ENCODE assay signal across 15 cellular contexts in genomic region chr16:23874613-23875294, GRCh38. TPM values are rescaled to one million over a fixed set of nuclear protein-coding genes. Genes with fewer than 3 reads are reported as not detected.
DNase-seq lines count a peak whose midpoint lies in the region; FAIRE-seq and TF ChIP-seq lines count a peak whose summit lies in the region.
"Had no signal": no experiment of that assay in that cellular context is flagged by ENCODE, and none has a peak within 500 bp of the region (broad histone marks: within the 10 kb centered on the region; RNA-seq: fewer than 3 reads in every experiment).

No MANE protein-coding gene starts in this region.

- no peak overlapping the region for H3K27ac ChIP-seq in astrocyte (ENCODE audit: low read depth, low read length)
- H3K27ac ChIP-seq: tibial artery had no signal

- intact Hi-C loops in activated CD4-positive, alpha-beta memory T cell treated with anti-CD3 and anti-CD28 coated beads for 36 hours (cut with micrococcal nuclease) = loop anchor here (5.0 kb wide), 1 partner anchor 78 kb away; no protein-coding TSS in a partner anchor

- CTCF ChIA-PET in activated CD4-positive, alpha-beta memory T cell treated with anti-CD3 and anti-CD28 coated beads for 36 hours (lab: Charles Lee) = interaction anchor here (1.0 to 1.3 kb wide), 4 partner anchors 34 to 161 kb away, joined by 3 to 8 read pairs (median 4); no protein-coding TSS in a partner anchor
- CTCF ChIA-PET in activated CD4-positive, alpha-beta memory T cell treated with anti-CD3 and anti-CD28 coated beads, Interleukin-2, amount 10 ng/mL, durations not matched to agents 7 days and 5 days (lab: Charles Lee) = interaction anchor here (0.6 to 1.4 kb wide), 3 partner anchors 135 to 689 kb away, joined by 3 to 6 read pairs (median 3); no protein-coding TSS in a partner anchor

- H3K36me3 ChIP-seq in astrocyte (ENCODE audit: insufficient read depth, low read length) (no peaks in the 10 kb centered on the region), HAP-1 (replicated peaks) (no peaks in the 10 kb centered on the region)
- H3K36me3 ChIP-seq: tibial artery had no signal

- no peaks in the 10 kb centered on the region for H4K20me1 ChIP-seq in astrocyte (ENCODE audit: insufficient read depth, low read length)

- POLR2A ChIA-PET in activated CD4-positive, alpha-beta memory T cell treated with anti-CD3 and anti-CD28 coated beads for 36 hours (lab: Charles Lee) = no interaction called here
- POLR2A ChIA-PET in activated CD4-positive, alpha-beta memory T cell treated with anti-CD3 and anti-CD28 coated beads, Interleukin-2, amount 10 ng/mL, durations not matched to agents 7 days and 5 days (lab: Charles Lee) = no interaction called here

- DNase-seq in activated CD4-positive, alpha-beta memory T cell treated with anti-CD3 and anti-CD28 coated beads for 36 hours = no peak
- DNase-seq in activated CD4-positive, alpha-beta memory T cell treated with anti-CD3 and anti-CD28 coated beads, Interleukin-2, amount 10 ng/mL, durations not matched to agents 7 days and 5 days = no peak
- DNase-seq in MV-4-11 (lab: John Stamatoyannopoulos, UW) (peak; percentile 24), astrocyte (ENCODE audit: low read depth) (no peak), osteocyte (ENCODE audit: extremely low spot score, unreplicated experiment) (peak; percentile 6), epidermal melanocyte (ENCODE audit: insufficient read length, low spot score) (no peak), HAP-1 (ENCODE audit: low spot score in 2 of 2) (no peak)
- DNase-seq in effector CD8-positive, alpha-beta T cell (lab: John Stamatoyannopoulos, UW) = no peak
- DNase-seq: ACHN, dorsolateral prefrontal cortex, foreskin melanocyte, NCI-H1048, NCI-H226, posterior cingulate gyrus, tibial artery had no signal

- no peak overlapping the region for H3K4me3 Mint-ChIP-seq in activated CD4-positive, alpha-beta memory T cell treated with anti-CD3 and anti-CD28 coated beads for 36 hours
- no peak overlapping the region for H3K4me3 Mint-ChIP-seq in activated CD4-positive, alpha-beta memory T cell treated with anti-CD3 and anti-CD28 coated beads, Interleukin-2, amount 10 ng/mL, durations not matched to agents 7 days and 5 days
- H3K4me3 Mint-ChIP-seq in astrocyte (ENCODE audit: unreplicated experiment) (no peak overlapping the region), osteocyte (ENCODE audit: unreplicated experiment) (no peak overlapping the region)

- peaks cover 61% of the 10 kb centered on the region for H3K4me1 Mint-ChIP-seq in activated CD4-positive, alpha-beta memory T cell treated with anti-CD3 and anti-CD28 coated beads for 36 hours (ENCODE audit: low read depth)
- H3K4me1 Mint-ChIP-seq in activated CD4-positive, alpha-beta memory T cell treated with anti-CD3 and anti-CD28 coated beads, Interleukin-2, amount 10 ng/mL, durations not matched to agents 7 days and 5 days = peaks cover 50% of the 10 kb centered on the region
- H3K4me1 Mint-ChIP-seq in astrocyte (ENCODE audit: low read depth, unreplicated experiment) = peaks cover 17% of the 10 kb centered on the region
- H3K4me1 Mint-ChIP-seq in osteocyte (ENCODE audit: unreplicated experiment) = no peaks in the 10 kb centered on the region

- H3K27me3 ChIP-seq in astrocyte (ENCODE audit: insufficient read depth, low read length) (no peaks in the 10 kb centered on the region), HAP-1 (ENCODE audit: low read depth) (no peaks in the 10 kb centered on the region)
- H3K27me3 ChIP-seq: dorsolateral prefrontal cortex, tibial artery had no signal

- in situ Hi-C loops in HAP-1 (cut with MboI; ENCODE audit: low sequenced_read_pairs) = no loop called here

- H3K9me3 Mint-ChIP-seq in activated CD4-positive, alpha-beta memory T cell treated with anti-CD3 and anti-CD28 coated beads for 36 hours = no peaks in the 10 kb centered on the region
- no peaks in the 10 kb centered on the region for H3K9me3 Mint-ChIP-seq in activated CD4-positive, alpha-beta memory T cell treated with anti-CD3 and anti-CD28 coated beads, Interleukin-2, amount 10 ng/mL, durations not matched to agents 7 days and 5 days
- no peaks in the 10 kb centered on the region for H3K9me3 Mint-ChIP-seq in astrocyte (ENCODE audit: unreplicated experiment)
- H3K9me3 Mint-ChIP-seq in osteocyte (ENCODE audit: unreplicated experiment) = no peaks in the 10 kb centered on the region

- no peaks in the 10 kb centered on the region for H3K27me3 Mint-ChIP-seq in activated CD4-positive, alpha-beta memory T cell treated with anti-CD3 and anti-CD28 coated beads for 36 hours
- H3K27me3 Mint-ChIP-seq in activated CD4-positive, alpha-beta memory T cell treated with anti-CD3 and anti-CD28 coated beads, Interleukin-2, amount 10 ng/mL, durations not matched to agents 7 days and 5 days = no peaks in the 10 kb centered on the region
- H3K27me3 Mint-ChIP-seq in astrocyte (ENCODE audit: low read depth, unreplicated experiment) (no peaks in the 10 kb centered on the region), osteocyte (ENCODE audit: unreplicated experiment) (no peaks in the 10 kb centered on the region)

- H3K27ac Mint-ChIP-seq in activated CD4-positive, alpha-beta memory T cell treated with anti-CD3 and anti-CD28 coated beads for 36 hours = peak overlapping the region; percentile 78
- no peak overlapping the region for H3K27ac Mint-ChIP-seq in activated CD4-positive, alpha-beta memory T cell treated with anti-CD3 and anti-CD28 coated beads, Interleukin-2, amount 10 ng/mL, durations not matched to agents 7 days and 5 days
- H3K27ac Mint-ChIP-seq in astrocyte (ENCODE audit: unreplicated experiment) = peak overlapping the region; percentile 8
- H3K27ac Mint-ChIP-seq in osteocyte (ENCODE audit: unreplicated experiment) = no peak overlapping the region

- H3K9ac ChIP-seq in astrocyte (ENCODE audit: low read length) = no peak overlapping the region

- TF ChIP-seq CTCF in astrocyte (IDR thresholded peaks at IDR 0.05; ENCODE audit: insufficient read depth, low read depth, low read length) (no peak), osteocyte (IDR thresholded peaks at IDR 0.05) (no peak)

- FAIRE-seq in astrocyte (lab: Jason Lieb, UNC) = no peak

- H3K9me3 ChIP-seq in astrocyte (ENCODE audit: insufficient read depth, low read depth, low read length) (no peaks in the 10 kb centered on the region), HAP-1 (no peaks in the 10 kb centered on the region)
- H3K9me3 ChIP-seq: tibial artery had no signal

- H3K4me1 ChIP-seq in astrocyte (ENCODE audit: insufficient read depth, low read length) (no peaks in the 10 kb centered on the region), HAP-1 (no peaks in the 10 kb centered on the region)

- no peak overlapping the region for H3K4me3 ChIP-seq in astrocyte (ENCODE audit: insufficient read depth, low read depth, low read length)
- H3K4me3 ChIP-seq in HAP-1 = no peak overlapping the region
- H3K4me3 ChIP-seq: dorsolateral prefrontal cortex, tibial artery had no signal

- H3K36me3 Mint-ChIP-seq in activated CD4-positive, alpha-beta memory T cell treated with anti-CD3 and anti-CD28 coated beads for 36 hours = peaks cover 1% of the 10 kb centered on the region
- peaks cover 14% of the 10 kb centered on the region for H3K36me3 Mint-ChIP-seq in activated CD4-positive, alpha-beta memory T cell treated with anti-CD3 and anti-CD28 coated beads, Interleukin-2, amount 10 ng/mL, durations not matched to agents 7 days and 5 days (ENCODE audit: low read depth)
- H3K36me3 Mint-ChIP-seq in astrocyte (ENCODE audit: low read depth, unreplicated experiment) (no peaks in the 10 kb centered on the region), osteocyte (ENCODE audit: unreplicated experiment) (no peaks in the 10 kb centered on the region)

- H3K79me2 ChIP-seq in astrocyte (ENCODE audit: insufficient read depth, low read length) = no peaks in the 10 kb centered on the region

- H2AFZ ChIP-seq in astrocyte (ENCODE audit: low read depth, low read length) = no peak overlapping the region

- no peak overlapping the region for H3K4me2 ChIP-seq in astrocyte (ENCODE audit: low read length)

RNA-seq across cellular contexts. Expression of gene PRKCB, which starts 39.0 kb away (rescaled TPM):
- total RNA-seq in activated CD4-positive, alpha-beta memory T cell treated with anti-CD3 and anti-CD28 coated beads for 36 hours = 10 to 100 TPM; 56.3 to 57.9 TPM
- total RNA-seq in activated CD4-positive, alpha-beta memory T cell treated with anti-CD3 and anti-CD28 coated beads, Interleukin-2, amount 10 ng/mL, durations not matched to agents 7 days and 5 days = 10 to 100 TPM; 77.3 to 81.4 TPM
- total RNA-seq in astrocyte = 2.1 and 2.5 TPM in 2 replicates
- not detected in 2 replicates for total RNA-seq in osteocyte

Comparison
In these comparisons a context has a peak if more than half of its experiments do, and no peak if none do; other contexts are left out.
1. H3K27ac Mint-ChIP-seq: peak in activated CD4-positive, alpha-beta memory T cell treated with anti-CD3 and anti-CD28 coated beads for 36 hours (single experiment) and astrocyte (single experiment); none in activated CD4-positive, alpha-beta memory T cell treated with anti-CD3 and anti-CD28 coated beads, Interleukin-2, amount 10 ng/mL, durations not matched to agents 7 days and 5 days (single experiment) and osteocyte (single experiment).
2. DNase-seq: peak in MV-4-11 (single experiment) and osteocyte (single experiment); none in activated CD4-positive, alpha-beta memory T cell treated with anti-CD3 and anti-CD28 coated beads for 36 hours (single experiment), activated CD4-positive, alpha-beta memory T cell treated with anti-CD3 and anti-CD28 coated beads, Interleukin-2, amount 10 ng/mL, durations not matched to agents 7 days and 5 days (single experiment), astrocyte (single experiment), epidermal melanocyte (single experiment), effector CD8-positive, alpha-beta T cell (single experiment) and HAP-1 (0 of 2).
3. RNA of gene PRKCB, which starts 39.0 kb away (total RNA-seq): 77.3 to 81.4 TPM in activated CD4-positive, alpha-beta memory T cell treated with anti-CD3 and anti-CD28 coated beads, Interleukin-2, amount 10 ng/mL, durations not matched to agents 7 days and 5 days and 56.3 to 57.9 TPM in activated CD4-positive, alpha-beta memory T cell treated with anti-CD3 and anti-CD28 coated beads for 36 hours; 2.1 to 2.5 TPM in astrocyte and not detected in osteocyte; every median in the first group is over 10 times any median in the second.